Comparison of ENCODE assay signal across 10 cellular contexts in the genomic region with DNA sequence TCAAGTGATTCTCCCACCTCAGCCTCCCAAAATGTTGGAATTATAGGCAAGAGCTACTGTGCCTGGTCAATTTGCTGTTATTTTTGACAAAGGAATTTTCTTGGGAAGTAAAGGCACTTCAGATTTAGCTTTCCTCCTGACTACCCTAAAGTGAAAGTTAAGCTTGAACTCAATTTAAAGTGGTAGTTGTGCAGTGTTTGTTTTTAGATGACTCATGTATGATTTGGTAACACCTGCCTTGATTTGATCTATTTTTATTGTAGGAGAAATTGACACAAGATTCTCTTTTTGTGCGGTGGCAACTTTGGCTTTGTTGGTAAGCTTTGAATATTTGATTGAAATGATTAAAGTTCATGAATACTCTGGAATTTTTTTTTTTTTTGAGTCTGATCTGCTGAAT. TPM values are rescaled to one million over a fixed set of nuclear protein-coding genes. Genes with fewer than 3 reads are reported as not detected.
DNase-seq lines count a peak whose midpoint lies in the region; ATAC-seq and TF ChIP-seq lines count a peak whose summit lies in the region.
"Had no signal": no experiment of that assay in that cellular context is flagged by ENCODE, and none has a peak within 500 bp of the region (broad histone marks: within the 10 kb centered on the region; RNA-seq: fewer than 3 reads in every experiment).

No MANE protein-coding gene starts in this region.

- intact Hi-C loops in HCT116 (cut with micrococcal nuclease) (no loop called here), left colon (cut with DNase I, micrococcal nuclease) (no loop called here)
- intact Hi-C loops in activated T-helper 2 cell treated with anti-CD3 and anti-CD28 coated beads, Interferon-gamma antibody, Interleukin-2, Interleukin-4, amounts not matched to agents 10 μg/mL and 5 μg/mL and 100 μg/mL, durations not matched to agents 14 hours and 24 hours and 36 hours (cut with micrococcal nuclease): no loop called here

- H3K4me3 ChIP-seq in ACC112 (ENCODE audit: low read depth, low read length) (peak overlapping the region; percentile 93), HCT116 (replicated peaks in 1 of 2; ENCODE audit: low read depth in 1 of 2, low read length in 2 of 2) (no peak overlapping the region)

- no peak for TF ChIP-seq POLR2A in HCT116 (IDR thresholded peaks at IDR 0.05; ENCODE audit: borderline replicate concordance, extremely low read depth, insufficient read depth, insufficient read length)

- H3K9me3 ChIP-seq in HCT116 (ENCODE audit: control insufficient read depth in 1 of 2, insufficient read depth in 1 of 2, low read depth in 1 of 2, low read length in 2 of 2): no peaks in the 10 kb centered on the region

- H3K9ac ChIP-seq in HCT116 (ENCODE audit: low read length): no peak overlapping the region

- peak overlapping the region; percentile 100 for H3K4me3 Mint-ChIP-seq in activated T-helper 2 cell treated with anti-CD3 and anti-CD28 coated beads, Interferon-gamma antibody, Interleukin-2, Interleukin-4, amounts not matched to agents 10 μg/mL and 5 μg/mL and 100 μg/mL, durations not matched to agents 14 hours and 24 hours and 36 hours (ENCODE audit: low read depth)

- no peaks in the 10 kb centered on the region for H3K9me2 ChIP-seq in HCT116 (ENCODE audit: insufficient read depth)

- POLR2A ChIA-PET in HCT116 (lab: Charles Lee): interaction anchor here (0.7 to 1.1 kb wide), 2 partner anchors 9 to 28 kb away, joined by 3 to 10 read pairs; no protein-coding TSS in a partner anchor

- H3K4me1 Mint-ChIP-seq in activated T-helper 2 cell treated with anti-CD3 and anti-CD28 coated beads, Interferon-gamma antibody, Interleukin-2, Interleukin-4, amounts not matched to agents 10 μg/mL and 5 μg/mL and 100 μg/mL, durations not matched to agents 14 hours and 24 hours and 36 hours (ENCODE audit: low read depth): peaks cover 44% of the 10 kb centered on the region

- CTCF ChIA-PET in HCT116 (lab: Charles Lee): no interaction called here

- H2AFZ ChIP-seq in ACC112 (ENCODE audit: low read length, unreplicated experiment) (no peak overlapping the region), HCT116 (ENCODE audit: low read depth, low read length, poor library complexity, severe bottlenecking) (no peak overlapping the region)

- H3K79me2 ChIP-seq in ACC112 (ENCODE audit: control insufficient read depth, insufficient read depth, low read length, unreplicated experiment): peaks cover 61% of the 10 kb centered on the region
- H3K79me2 ChIP-seq in HCT116 (ENCODE audit: insufficient read depth, low read length): peaks cover 83% of the 10 kb centered on the region

- H3K4me1 ChIP-seq in ACC112 (ENCODE audit: control insufficient read depth, insufficient read depth, low read length, unreplicated experiment): peaks cover 29% of the 10 kb centered on the region
- H3K4me1 ChIP-seq in HCT116 (ENCODE audit: control insufficient read depth in 1 of 2, insufficient read depth in 2 of 2, low read length in 2 of 2): peaks cover 7 to 31% of the 10 kb centered on the region in 2 experiments; a peak in 3 of 4 replicates

- no peak for DNase-seq in HCT116 (ENCODE audit: low read depth, low spot score)
- DNase-seq in activated T-helper 2 cell treated with anti-CD3 and anti-CD28 coated beads, Interferon-gamma antibody, Interleukin-2, Interleukin-4, amounts not matched to agents 10 μg/mL and 5 μg/mL and 100 μg/mL, durations not matched to agents 14 hours and 24 hours and 36 hours (ENCODE audit: low spot score): no peak
- no peak for DNase-seq in left colon
- DNase-seq in middle frontal gyrus (ENCODE audit: extremely low spot score, low spot score): no peak
- DNase-seq in MV-4-11 (lab: John Stamatoyannopoulos, UW): no peak
- DNase-seq in iPS-NIHi7 (ENCODE audit: extremely low spot score): no peak
- DNase-seq: stimulated activated CD4-positive, alpha-beta T cell treated with anti-CD3 and anti-CD28 coated beads, Interleukin-15, amount 100 ng/mL, for 24 hours; T1000 had no signal

- no peaks in the 10 kb centered on the region for H3K27me3 ChIP-seq in ACC112 (ENCODE audit: insufficient read depth, low read length)
- no peaks in the 10 kb centered on the region for H3K27me3 ChIP-seq in HCT116 (ENCODE audit: insufficient read depth, low read length)

- no TSS peak for BruUV-seq in HCT116 (replicated peaks; lab: Mats Ljungman, UMichigan)

- peak overlapping the region; percentile 20 for H3K27ac ChIP-seq in ACC112 (ENCODE audit: low read depth, low read length)
- H3K27ac ChIP-seq in HCT116 (ENCODE audit: low read depth, low read length): 0 out of 2 replicates have a peak overlapping the region, but pooled peaks have one; percentile 15

- no peaks in the 10 kb centered on the region for H3K9me3 Mint-ChIP-seq in activated T-helper 2 cell treated with anti-CD3 and anti-CD28 coated beads, Interferon-gamma antibody, Interleukin-2, Interleukin-4, amounts not matched to agents 10 μg/mL and 5 μg/mL and 100 μg/mL, durations not matched to agents 14 hours and 24 hours and 36 hours

- TF ChIP-seq RAD21 in HCT116 (IDR thresholded peaks at IDR 0.05; ENCODE audit: low read depth): no peak

- RAD21 ChIA-PET in HCT116 (lab: Charles Lee; ENCODE audit: low non-redundant PET in 1 of 2, low total read pairs in 2 of 2, uncharacterized antibody in 2 of 2, unreplicated experiment in 2 of 2): no interaction called here

- peaks cover 70% of the 10 kb centered on the region for H4K20me1 ChIP-seq in HCT116 (ENCODE audit: insufficient read depth)

- H3K27ac Mint-ChIP-seq in activated T-helper 2 cell treated with anti-CD3 and anti-CD28 coated beads, Interferon-gamma antibody, Interleukin-2, Interleukin-4, amounts not matched to agents 10 μg/mL and 5 μg/mL and 100 μg/mL, durations not matched to agents 14 hours and 24 hours and 36 hours: peak overlapping the region; percentile 55

- no peaks in the 10 kb centered on the region for H3K27me3 Mint-ChIP-seq in activated T-helper 2 cell treated with anti-CD3 and anti-CD28 coated beads, Interferon-gamma antibody, Interleukin-2, Interleukin-4, amounts not matched to agents 10 μg/mL and 5 μg/mL and 100 μg/mL, durations not matched to agents 14 hours and 24 hours and 36 hours (ENCODE audit: low read depth)

- H3K36me3 ChIP-seq in ACC112 (ENCODE audit: insufficient read depth, low read length) (peaks cover 70% of the 10 kb centered on the region), HCT116 (ENCODE audit: control insufficient read depth in 1 of 2, insufficient read depth in 2 of 2, low read length in 2 of 2) (peaks cover 69 to 91% of the 10 kb centered on the region in 2 experiments)

- ATAC-seq in HCT116 (no peak), left colon (peak; percentile 58), HG02763 (IDR thresholded peaks at IDR 0.05; ENCODE audit: unreplicated experiment) (no peak)

- peaks cover 94% of the 10 kb centered on the region for H3K36me3 Mint-ChIP-seq in activated T-helper 2 cell treated with anti-CD3 and anti-CD28 coated beads, Interferon-gamma antibody, Interleukin-2, Interleukin-4, amounts not matched to agents 10 μg/mL and 5 μg/mL and 100 μg/mL, durations not matched to agents 14 hours and 24 hours and 36 hours (ENCODE audit: low read depth)

- no peak for TF ChIP-seq CTCF in HCT116 (IDR thresholded peaks at IDR 0.05 in 2 of 3, conservative IDR thresholded peaks at IDR 0.05 in 1 of 3; ENCODE audit: borderline replicate concordance in 1 of 3, insufficient read depth in 1 of 3, low read depth in 2 of 3, low read length in 2 of 3)

- no peak overlapping the region for H3K4me2 ChIP-seq in HCT116 (ENCODE audit: low read length)

TF ChIP-seq in HCT116, 20 proteins besides CTCF, POLR2A, EP300 and RAD21:
- no peak for TF ChIP-seq JUND (IDR thresholded peaks at IDR 0.05)
- TF ChIP-seq CEBPB (IDR thresholded peaks at IDR 0.05; ENCODE audit: low read depth): 0 out of 2 replicates have a peak, but pooled peaks have one; percentile 36

RNA-seq across cellular contexts. Expression of gene RABGGTB, which starts 5.0 kb away (rescaled TPM):
- total RNA-seq in HCT116 (2021; ENCODE audit: unreplicated experiment): 203 TPM
- 83.1 and 97.2 TPM in 2 replicates for polyA plus RNA-seq in HCT116 (2012)
- 219 and 230 TPM in 2 replicates for total RNA-seq in activated T-helper 2 cell treated with anti-CD3 and anti-CD28 coated beads, Interferon-gamma antibody, Interleukin-2, Interleukin-4, amounts not matched to agents 10 μg/mL and 5 μg/mL and 100 μg/mL, durations not matched to agents 14 hours and 24 hours and 36 hours
- 10 to 100 TPM; 49.7 to 68.5 TPM for total RNA-seq in left colon

RNA-seq across cellular contexts. Expression of gene MSH4, which starts 5.7 kb away (rescaled TPM):
- total RNA-seq in HCT116 (2021; ENCODE audit: unreplicated experiment) (1.7 TPM), left colon (under 1 TPM; 0.15 to 0.45 TPM)
- 0.12 and 0.30 TPM in 2 replicates for polyA plus RNA-seq in HCT116 (2012)
- total RNA-seq in activated T-helper 2 cell treated with anti-CD3 and anti-CD28 coated beads, Interferon-gamma antibody, Interleukin-2, Interleukin-4, amounts not matched to agents 10 μg/mL and 5 μg/mL and 100 μg/mL, durations not matched to agents 14 hours and 24 hours and 36 hours: 0.60 and 0.62 TPM in 2 replicates
